10 cellular contexts compared by ENCODE assay signal in genomic region chr20:37347891-37348642, GRCh38. TPM values are rescaled to one million over a fixed set of nuclear protein-coding genes. Genes with fewer than 3 reads are reported as not detected.
DNase-seq lines count a peak whose midpoint lies in the region; ATAC-seq, FAIRE-seq and TF ChIP-seq lines count a peak whose summit lies in the region.
"Had no signal": no experiment of that assay in that cellular context is flagged by ENCODE, and none has a peak within 500 bp of the region (broad histone marks: within the 10 kb centered on the region; RNA-seq: fewer than 3 reads in every experiment).

No MANE protein-coding gene starts in this region.

- peaks cover 18% of the 10 kb centered on the region for H3K4me1 ChIP-seq in astrocyte (ENCODE audit: insufficient read depth, low read length)
- H3K4me1 ChIP-seq in naive thymus-derived CD4-positive, alpha-beta T cell (ENCODE audit: control insufficient read depth in 2 of 2, insufficient read depth in 2 of 2, low read length in 2 of 2), result peaks cover 0 to 5% of the 10 kb centered on the region in 2 donors

- no peaks in the 10 kb centered on the region for H3K9me3 ChIP-seq in astrocyte (ENCODE audit: insufficient read depth, low read depth, low read length)
- H3K9me3 ChIP-seq in naive thymus-derived CD4-positive, alpha-beta T cell (ENCODE audit: control insufficient read depth in 2 of 3, low read length in 3 of 3), result no peaks in the 10 kb centered on the region

- TF ChIP-seq CTCF in AG10803 (conservative IDR thresholded peaks at IDR 0.05; ENCODE audit: low read length) (no peak), astrocyte (IDR thresholded peaks at IDR 0.05; ENCODE audit: insufficient read depth, low read depth, low read length) (no peak)

- no peaks in the 10 kb centered on the region for H3K36me3 ChIP-seq in astrocyte (ENCODE audit: insufficient read depth, low read length)
- no peaks in the 10 kb centered on the region for H3K36me3 ChIP-seq in naive thymus-derived CD4-positive, alpha-beta T cell (ENCODE audit: control insufficient read depth in 2 of 3, insufficient read depth in 3 of 3, low read length in 3 of 3)

- intact Hi-C loops in naive thymus-derived CD4-positive, alpha-beta T cell (cut with micrococcal nuclease), result loop anchor here in 1 of 2 donors (5.0 kb wide), 2 partner anchors 34 to 61 kb away; partner anchors contain the start of gene MANBAL

- no peak overlapping the region for H3K27ac Mint-ChIP-seq in astrocyte (ENCODE audit: unreplicated experiment)
- H3K27ac Mint-ChIP-seq in naive thymus-derived CD4-positive, alpha-beta T cell, result peak overlapping the region in 3 of 9 donors; percentile 7 to 54 (median 31)

- H3K4me3 ChIP-seq in AG10803 (ENCODE audit: low read length), result peak overlapping the region; percentile 78
- H3K4me3 ChIP-seq in astrocyte (ENCODE audit: insufficient read depth, low read depth, low read length), result no peak overlapping the region
- no peak overlapping the region for H3K4me3 ChIP-seq in naive thymus-derived CD4-positive, alpha-beta T cell (ENCODE audit: low read length)

- no peaks in the 10 kb centered on the region for H3K27me3 ChIP-seq in astrocyte (ENCODE audit: insufficient read depth, low read length)
- H3K27me3 ChIP-seq in naive thymus-derived CD4-positive, alpha-beta T cell (ENCODE audit: control insufficient read depth in 2 of 2, insufficient read depth in 2 of 2, low read length in 2 of 2), result no peaks in the 10 kb centered on the region

- no peak overlapping the region for H3K9ac ChIP-seq in astrocyte (ENCODE audit: low read length)

- no peak overlapping the region for H2AFZ ChIP-seq in astrocyte (ENCODE audit: low read depth, low read length)

- peak overlapping the region; percentile 86 for H3K4me2 ChIP-seq in astrocyte (ENCODE audit: low read length)

- FAIRE-seq in GM12892 (lab: Jason Lieb, UNC) (no peak), astrocyte (lab: Jason Lieb, UNC) (no peak)

- no peaks in the 10 kb centered on the region for H3K27me3 Mint-ChIP-seq in astrocyte (ENCODE audit: low read depth, unreplicated experiment)
- H3K27me3 Mint-ChIP-seq in naive thymus-derived CD4-positive, alpha-beta T cell, result peaks cover 0 to 1% (median 0%) of the 10 kb centered on the region in 5 donors

- H3K27ac ChIP-seq in astrocyte (ENCODE audit: low read depth, low read length), result no peak overlapping the region
- H3K27ac ChIP-seq in naive thymus-derived CD4-positive, alpha-beta T cell (ENCODE audit: low read depth, low read length), result no peak overlapping the region

- peaks cover 64% of the 10 kb centered on the region for H4K20me1 ChIP-seq in astrocyte (ENCODE audit: insufficient read depth, low read length)

- POLR2A ChIA-PET in naive thymus-derived CD4-positive, alpha-beta T cell (lab: Charles Lee), result no interaction called here

- peak; percentile 22; the same call in 1 of the 2 replicates for TF ChIP-seq POLR2A in GM12892 (IDR thresholded peaks at IDR 0.05; ENCODE audit: low read depth, low read length)

- H3K4me3 Mint-ChIP-seq in astrocyte (ENCODE audit: unreplicated experiment), result peak overlapping the region; percentile 84
- peak overlapping the region in 5 of 10 donors; percentile 48 to 75 (median 57) for H3K4me3 Mint-ChIP-seq in naive thymus-derived CD4-positive, alpha-beta T cell

- peaks cover 19% of the 10 kb centered on the region for H3K36me3 Mint-ChIP-seq in astrocyte (ENCODE audit: low read depth, unreplicated experiment)
- no peaks in the 10 kb centered on the region for H3K36me3 Mint-ChIP-seq in naive thymus-derived CD4-positive, alpha-beta T cell

- H3K9me3 Mint-ChIP-seq in astrocyte (ENCODE audit: unreplicated experiment), result no peaks in the 10 kb centered on the region
- no peaks in the 10 kb centered on the region for H3K9me3 Mint-ChIP-seq in naive thymus-derived CD4-positive, alpha-beta T cell

- peaks cover 21% of the 10 kb centered on the region for H3K4me1 Mint-ChIP-seq in astrocyte (ENCODE audit: low read depth, unreplicated experiment)
- H3K4me1 Mint-ChIP-seq in naive thymus-derived CD4-positive, alpha-beta T cell, result peaks cover 0 to 22% (median 13%) of the 10 kb centered on the region in 7 donors

- peaks cover 66% of the 10 kb centered on the region for H3K79me2 ChIP-seq in astrocyte (ENCODE audit: insufficient read depth, low read length)

- CTCF ChIA-PET in naive thymus-derived CD4-positive, alpha-beta T cell (lab: Charles Lee), result no interaction called here

- ATAC-seq in naive thymus-derived CD4-positive, alpha-beta T cell, result peak; percentile 14
- ATAC-seq in HG02870 (IDR thresholded peaks at IDR 0.05; ENCODE audit: unreplicated experiment) (no peak), GM19397 (IDR thresholded peaks at IDR 0.05; ENCODE audit: unreplicated experiment) (no peak), GM21381 (IDR thresholded peaks at IDR 0.05; ENCODE audit: unreplicated experiment) (no peak), GM21825 (IDR thresholded peaks at IDR 0.05; ENCODE audit: unreplicated experiment) (no peak)

- DNase-seq in AG10803 (ENCODE audit: low read depth), result no peak
- DNase-seq in GM12892 (ENCODE audit: insufficient read length), result peak; percentile 23
- DNase-seq in astrocyte (ENCODE audit: low read depth), result no peak
- DNase-seq in naive thymus-derived CD4-positive, alpha-beta T cell, result no peak
- DNase-seq: NCI-H1694, nucleus accumbens had no signal

RNA-seq across cellular contexts. Expression of gene SRC, which starts 2.1 kb away (rescaled TPM):
- polyA plus RNA-seq in GM12892 (2012; ENCODE audit: missing spikeins), result 18.6 TPM
- 33.4 and 33.7 TPM in 2 replicates for total RNA-seq in astrocyte
- 10 to 100 TPM in 1 of 5 experiments, 1 to 10 TPM in 4; 2.8 to 26.6 (median 4.4) TPM for total RNA-seq in naive thymus-derived CD4-positive, alpha-beta T cell
- polyA plus RNA-seq in naive thymus-derived CD4-positive, alpha-beta T cell, result under 1 TPM; 0.63 to 0.82 TPM

RNA-seq across cellular contexts. Expression of gene MANBAL, which starts 58.6 kb away (rescaled TPM):
- polyA plus RNA-seq in GM12892 (2012; ENCODE audit: missing spikeins), result 26.6 TPM
- total RNA-seq in astrocyte, result 39.4 and 41.2 TPM in 2 replicates
- total RNA-seq in naive thymus-derived CD4-positive, alpha-beta T cell, result 10 to 100 TPM in 3 of 5 experiments, 1 to 10 TPM in 2; 4.2 to 12.3 (median 11.5) TPM
- 10 to 100 TPM; 21.2 to 28.4 TPM for polyA plus RNA-seq in naive thymus-derived CD4-positive, alpha-beta T cell
